Comparison of ENCODE assay signal across 11 cellular contexts in genomic region chr13:33494596-33495214, GRCh38.
DNase-seq lines count a peak whose midpoint lies in the region; ATAC-seq, FAIRE-seq and TF ChIP-seq lines count a peak whose summit lies in the region.
"Had no signal": no experiment of that assay in that cellular context is flagged by ENCODE, and none has a peak within 500 bp of the region (broad histone marks: within the 10 kb centered on the region; RNA-seq: fewer than 3 reads in every experiment).

No MANE protein-coding gene starts in this region.

- CTCF ChIA-PET in activated naive CD4-positive, alpha-beta T cell treated with anti-CD3 and anti-CD28 coated beads, Interleukin-2, amount 10 ng/mL, durations not matched to agents 7 days and 5 days (lab: Charles Lee): no interaction called here

- 64% methylated on average over 4 of the region's 4 CpGs for WGBS in hepatocyte (ENCODE audit: low lambda C conversion rate, missing lambda C conversion rate)

- H2AFZ ChIP-seq in hepatocyte: peak overlapping the region; percentile 2

- H3K9me3 ChIP-seq in hepatocyte (ENCODE audit: low read depth) (no peaks in the 10 kb centered on the region), upper lobe of right lung (no peaks in the 10 kb centered on the region), kidney (ENCODE audit: control insufficient read depth in 1 of 2, low read length in 2 of 2) (no peaks in the 10 kb centered on the region)
- H3K9me3 ChIP-seq: BE2C had no signal

- no peaks in the 10 kb centered on the region for H3K36me3 Mint-ChIP-seq in activated naive CD4-positive, alpha-beta T cell treated with anti-CD3 and anti-CD28 coated beads, Interleukin-2, amount 50 U/mL, for 72 hours
- no peaks in the 10 kb centered on the region for H3K36me3 Mint-ChIP-seq in activated T-helper 17 cell treated with anti-CD3 and anti-CD28 coated beads, Interleukin-2, amount 50 U/mL, for 72 hours (ENCODE audit: low read depth)
- no peaks in the 10 kb centered on the region for H3K36me3 Mint-ChIP-seq in activated naive CD4-positive, alpha-beta T cell treated with anti-CD3 and anti-CD28 coated beads, Interleukin-2, amount 10 ng/mL, durations not matched to agents 7 days and 5 days

- H3K36me3 ChIP-seq in hepatocyte (replicated peaks; ENCODE audit: insufficient read depth, low read depth): no peaks in the 10 kb centered on the region
- H3K36me3 ChIP-seq in upper lobe of right lung: no peaks in the 10 kb centered on the region
- no peaks in the 10 kb centered on the region for H3K36me3 ChIP-seq in kidney (ENCODE audit: control insufficient read depth in 1 of 2, insufficient read depth in 2 of 2, low read length in 2 of 2)
- H3K36me3 ChIP-seq: BE2C had no signal

- H3K4me3 ChIP-seq in hepatocyte (no peak overlapping the region), upper lobe of right lung (no peak overlapping the region), kidney (ENCODE audit: low read length in 2 of 2) (no peak overlapping the region)
- H3K4me3 ChIP-seq: dorsolateral prefrontal cortex, skin epidermis had no signal

- H3K27ac Mint-ChIP-seq in activated naive CD4-positive, alpha-beta T cell treated with anti-CD3 and anti-CD28 coated beads, Interleukin-2, amount 50 U/mL, for 72 hours: no peak overlapping the region
- H3K27ac Mint-ChIP-seq in activated T-helper 17 cell treated with anti-CD3 and anti-CD28 coated beads, Interleukin-2, amount 50 U/mL, for 72 hours: no peak overlapping the region
- no peak overlapping the region for H3K27ac Mint-ChIP-seq in activated naive CD4-positive, alpha-beta T cell treated with anti-CD3 and anti-CD28 coated beads, Interleukin-2, amount 10 ng/mL, durations not matched to agents 7 days and 5 days

- TF ChIP-seq CTCF in hepatocyte (IDR thresholded peaks at IDR 0.05; ENCODE audit: poor library complexity) (no peak), upper lobe of right lung (IDR thresholded peaks at IDR 0.05) (no peak), kidney (IDR thresholded peaks at IDR 0.05; ENCODE audit: borderline replicate concordance, extremely low read depth, insufficient read depth) (no peak)

- H3K4me2 ChIP-seq in hepatocyte: no peak overlapping the region

- H3K27me3 ChIP-seq in hepatocyte: no peaks in the 10 kb centered on the region
- no peaks in the 10 kb centered on the region for H3K27me3 ChIP-seq in upper lobe of right lung
- H3K27me3 ChIP-seq: BE2C, dorsolateral prefrontal cortex had no signal

- H3K27ac ChIP-seq in hepatocyte (peak overlapping the region; percentile 17), upper lobe of right lung (peak overlapping the region; percentile 45), kidney (ENCODE audit: low read depth in 2 of 2, low read length in 2 of 2) (peak overlapping the region in 1 of 2 donors; percentile 44)
- H3K27ac ChIP-seq: dorsolateral prefrontal cortex had no signal

- no peak overlapping the region for H3K9ac ChIP-seq in kidney (ENCODE audit: low read length in 2 of 2)

- H3K79me2 ChIP-seq in hepatocyte: no peaks in the 10 kb centered on the region

- no peaks in the 10 kb centered on the region for H3K9me2 ChIP-seq in hepatocyte (replicated peaks; ENCODE audit: insufficient read depth)

- H4K20me1 ChIP-seq in hepatocyte (ENCODE audit: insufficient read depth, poor library complexity, severe bottlenecking): no peaks in the 10 kb centered on the region

- H3K4me1 ChIP-seq in hepatocyte (ENCODE audit: insufficient read depth) (no peaks in the 10 kb centered on the region), upper lobe of right lung (no peaks in the 10 kb centered on the region), kidney (ENCODE audit: control insufficient read depth in 1 of 2, insufficient read depth in 1 of 2, low read depth in 1 of 2, low read length in 2 of 2) (peaks cover 0 to 9% of the 10 kb centered on the region in 2 donors)
- H3K4me1 ChIP-seq: BE2C had no signal

- peaks cover 0 to 6% of the 10 kb centered on the region in 2 donors for H3K9me3 Mint-ChIP-seq in activated naive CD4-positive, alpha-beta T cell treated with anti-CD3 and anti-CD28 coated beads, Interleukin-2, amount 50 U/mL, for 72 hours
- H3K9me3 Mint-ChIP-seq in activated T-helper 17 cell treated with anti-CD3 and anti-CD28 coated beads, Interleukin-2, amount 50 U/mL, for 72 hours: no peaks in the 10 kb centered on the region
- H3K9me3 Mint-ChIP-seq in activated naive CD4-positive, alpha-beta T cell treated with anti-CD3 and anti-CD28 coated beads, Interleukin-2, amount 10 ng/mL, durations not matched to agents 7 days and 5 days: no peaks in the 10 kb centered on the region

- H3K4me1 Mint-ChIP-seq in activated T-helper 17 cell treated with anti-CD3 and anti-CD28 coated beads, Interleukin-2, amount 50 U/mL, for 72 hours: no peaks in the 10 kb centered on the region
- no peaks in the 10 kb centered on the region for H3K4me1 Mint-ChIP-seq in activated naive CD4-positive, alpha-beta T cell treated with anti-CD3 and anti-CD28 coated beads, Interleukin-2, amount 10 ng/mL, durations not matched to agents 7 days and 5 days

- peak; percentile 38 to 47 for ATAC-seq in activated naive CD4-positive, alpha-beta T cell treated with anti-CD3 and anti-CD28 coated beads, Interleukin-2, amount 50 U/mL, for 72 hours
- ATAC-seq in activated T-helper 17 cell treated with anti-CD3 and anti-CD28 coated beads, Interleukin-2, amount 50 U/mL, for 72 hours (replicated peaks): peak; percentile 64
- ATAC-seq in upper lobe of right lung: peak; percentile 50

- H3K4me3 Mint-ChIP-seq in activated T-helper 17 cell treated with anti-CD3 and anti-CD28 coated beads, Interleukin-2, amount 50 U/mL, for 72 hours: no peak overlapping the region
- no peak overlapping the region for H3K4me3 Mint-ChIP-seq in activated naive CD4-positive, alpha-beta T cell treated with anti-CD3 and anti-CD28 coated beads, Interleukin-2, amount 10 ng/mL, durations not matched to agents 7 days and 5 days

- FAIRE-seq in kidney (lab: Jason Lieb, UNC): no peak

- no peak for DNase-seq in activated naive CD4-positive, alpha-beta T cell treated with anti-CD3 and anti-CD28 coated beads, Interleukin-2, amount 50 U/mL, for 72 hours (ENCODE audit: low spot score in 2 of 2)
- DNase-seq in activated naive CD4-positive, alpha-beta T cell treated with anti-CD3 and anti-CD28 coated beads, Interleukin-2, amount 50 U/mL, for 16 hours: no peak
- peak; percentile 35 for DNase-seq in hepatocyte (ENCODE audit: low spot score)
- no peak for DNase-seq in upper lobe of right lung
- no peak for DNase-seq in kidney
- DNase-seq in NCI-H524 treated with DMSO at 0.1 percent for 48 hours (lab: John Stamatoyannopoulos, UW): no peak
- DNase-seq in activated naive CD4-positive, alpha-beta T cell treated with anti-CD3 and anti-CD28 coated beads, Interleukin-2, amount 10 ng/mL, durations not matched to agents 7 days and 5 days: no peak
- DNase-seq: BE2C, dorsolateral prefrontal cortex had no signal

- intact Hi-C loops in upper lobe of right lung (cut with DNase I): no loop called here
- intact Hi-C loops in kidney (cut with DNase I): no loop called here

- H3K27me3 Mint-ChIP-seq in activated T-helper 17 cell treated with anti-CD3 and anti-CD28 coated beads, Interleukin-2, amount 50 U/mL, for 72 hours: peaks cover 3% of the 10 kb centered on the region
- H3K27me3 Mint-ChIP-seq in activated naive CD4-positive, alpha-beta T cell treated with anti-CD3 and anti-CD28 coated beads, Interleukin-2, amount 10 ng/mL, durations not matched to agents 7 days and 5 days: peaks cover 5% of the 10 kb centered on the region
